ENCODE assay signal across 18 cellular contexts in genomic region chr1:182197555-182197954, GRCh38.
DNase-seq lines count a peak whose midpoint lies in the region; TF ChIP-seq lines count a peak whose summit lies in the region.
"Had no signal": no experiment of that assay in that cellular context is flagged by ENCODE, and none has a peak within 500 bp of the region (broad histone marks: within the 10 kb centered on the region; RNA-seq: fewer than 3 reads in every experiment).

No MANE protein-coding gene starts in this region.

- H3K27me3 ChIP-seq in adrenal gland (no peaks in the 10 kb centered on the region), ovary (no peaks in the 10 kb centered on the region), tibial artery (no peaks in the 10 kb centered on the region)

- H3K9me3 ChIP-seq in adrenal gland (replicated peaks in 1 of 3): no peaks in the 10 kb centered on the region
- H3K9me3 ChIP-seq in ovary: no peaks in the 10 kb centered on the region
- H3K9me3 ChIP-seq in tibial artery: no peaks in the 10 kb centered on the region

- intact Hi-C loops in adrenal gland (cut with DNase I): no loop called here
- intact Hi-C loops in ovary (cut with DNase I): loop anchor here in 2 of 4 donors (2.0 to 5.0 kb wide), 2 partner anchors 95 to 197 kb away; no protein-coding TSS in a partner anchor
- intact Hi-C loops in tibial artery (cut with DNase I; ENCODE audit: low total_unique reads): loop anchor here (5.0 kb wide), 1 partner anchor 155 kb away; no protein-coding TSS in a partner anchor
- intact Hi-C loops in posterior vena cava (cut with DNase I): no loop called here

- 37 to 69% (median 44%) methylated on average over 3 of the region's 3 CpGs for WGBS in adrenal gland, 4 donors
- WGBS in ovary, 3 donors: 4 to 12% (median 8%) methylated on average over 3 of the region's 3 CpGs

- DNase-seq in adrenal gland (peak in 3 of 7 donors; percentile 4 to 26 (median 18)), fibroblast of mammary gland (ENCODE audit: low read depth) (peak; percentile 78), ovary (peak in 4 of 5 donors; percentile 25 to 74 (median 50)), tibial artery (peak; percentile 80 to 82), posterior vena cava (ENCODE audit: low spot score) (no peak), mesenteric fat pad (ENCODE audit: low spot score) (no peak), activated gamma-delta T cell (lab: John Stamatoyannopoulos, UW) (no peak)
- DNase-seq: activated CD4-positive, alpha-beta memory T cell treated with anti-CD3 and anti-CD28 coated beads for 36 hours; activated naive CD8-positive, alpha-beta T cell treated with anti-CD3 and anti-CD28 coated beads, Interleukin-2, amount 50 U/mL, for 24 hours; central memory CD4-positive, alpha-beta T cell; COR-L47; effector CD8-positive, alpha-beta T cell; left colon; NCI-H1105 treated with DMSO at 0.1 percent for 48 hours; NCI-H2227 treated with DMSO at 0.1 percent for 48 hours; RPMI8226; stimulated activated CD4-positive, alpha-beta T cell treated with anti-CD3 and anti-CD28 coated beads, Interleukin-12 subunit alpha, Interleukin-12 subunit beta, amount 100 ng/mL, for 4 hours; SW 1271 had no signal

- TF ChIP-seq POLR2A in adrenal gland (IDR thresholded peaks at IDR 0.05) (no peak), ovary (IDR thresholded peaks at IDR 0.05) (no peak)

- H3K4me1 ChIP-seq in adrenal gland (replicated peaks in 1 of 2) (peaks cover 0 to 13% of the 10 kb centered on the region in 2 donors), ovary (ENCODE audit: insufficient read depth) (peaks cover 13% of the 10 kb centered on the region), tibial artery (peaks cover 0 to 28% (median 13%) of the 10 kb centered on the region in 4 donors)

- no peak overlapping the region for H3K4me3 ChIP-seq in adrenal gland
- H3K4me3 ChIP-seq in fibroblast of mammary gland (ENCODE audit: control insufficient read depth, low read depth, low read length): no peak overlapping the region
- no peak overlapping the region for H3K4me3 ChIP-seq in ovary
- no peak overlapping the region for H3K4me3 ChIP-seq in tibial artery

- H3K36me3 ChIP-seq in adrenal gland (replicated peaks in 1 of 2) (no peaks in the 10 kb centered on the region), ovary (no peaks in the 10 kb centered on the region), tibial artery (no peaks in the 10 kb centered on the region)

- H3K27ac ChIP-seq in adrenal gland (peak overlapping the region in 3 of 5 donors; percentile 16 to 74 (median 39)), ovary (peak overlapping the region; percentile 24 to 78), tibial artery (peak overlapping the region; percentile 70 to 74)

- TF ChIP-seq EP300 in ovary (IDR thresholded peaks at IDR 0.05): peak; percentile 88

- TF ChIP-seq CTCF in adrenal gland (IDR thresholded peaks at IDR 0.05): no peak
- no peak for TF ChIP-seq CTCF in fibroblast of mammary gland (conservative IDR thresholded peaks at IDR 0.05; ENCODE audit: control insufficient read depth, insufficient read depth, low read depth, low read length)
- TF ChIP-seq CTCF in ovary (IDR thresholded peaks at IDR 0.05): no peak
- TF ChIP-seq CTCF in tibial artery (IDR thresholded peaks at IDR 0.05): no peak

Comparison
In these comparisons a context has a peak if more than half of its experiments do, and no peak if none do; other contexts are left out.
1. DNase-seq: peak in fibroblast of mammary gland (single experiment), ovary (4 of 5) and tibial artery (2 of 2); none in posterior vena cava (single experiment), mesenteric fat pad (single experiment) and activated gamma-delta T cell (single experiment).
2. Peak in every context shown above with its lines, with median percentiles within 50 percentile points of each other: H3K27ac ChIP-seq.